19 cellular contexts compared by ENCODE assay signal in genomic region chr6:19369770-19370169, GRCh38.
DNase-seq lines count a peak whose midpoint lies in the region; TF ChIP-seq lines count a peak whose summit lies in the region.
"Had no signal": no experiment of that assay in that cellular context is flagged by ENCODE, and none has a peak within 500 bp of the region (broad histone marks: within the 10 kb centered on the region; RNA-seq: fewer than 3 reads in every experiment).

No MANE protein-coding gene starts in this region.

- H3K4me3 ChIP-seq in brain microvascular endothelial cell (ENCODE audit: low read depth, low read length) (no peak overlapping the region), testis (no peak overlapping the region), stomach (no peak overlapping the region)
- H3K4me3 ChIP-seq: GM12878, Peyer's patch had no signal

- H3K27ac ChIP-seq in brain microvascular endothelial cell (no peak overlapping the region), testis (no peak overlapping the region), stomach (no peak overlapping the region)
- H3K27ac ChIP-seq: Peyer's patch had no signal

- H3K36me3 Mint-ChIP-seq in osteocyte (ENCODE audit: unreplicated experiment): no peaks in the 10 kb centered on the region
- H3K36me3 Mint-ChIP-seq in activated naive CD4-positive, alpha-beta T cell treated with anti-CD3 and anti-CD28 coated beads, Interleukin-2, amount 10 ng/mL, durations not matched to agents 7 days and 5 days: no peaks in the 10 kb centered on the region

- CTCF ChIA-PET in activated naive CD4-positive, alpha-beta T cell treated with anti-CD3 and anti-CD28 coated beads, Interleukin-2, amount 10 ng/mL, durations not matched to agents 7 days and 5 days (lab: Charles Lee): no interaction called here

- intact Hi-C loops in testis (cut with DNase I; ENCODE audit: low total_unique reads): no loop called here
- intact Hi-C loops in stomach (cut with DNase I; ENCODE audit: low total_unique reads): no loop called here

- in situ Hi-C loops in brain microvascular endothelial cell (cut with HindIII; ENCODE audit: low pct_ligation_motif_present, low sequenced_read_pairs): no loop called here

- peak; percentile 44 for DNase-seq in NCI-H69 (lab: John Stamatoyannopoulos, UW)
- peak; percentile 2 for DNase-seq in brain microvascular endothelial cell
- DNase-seq in iris pigment epithelial cell (ENCODE audit: low read depth): peak; percentile 39
- DNase-seq in osteocyte (ENCODE audit: extremely low spot score, unreplicated experiment): no peak
- DNase-seq in activated naive CD4-positive, alpha-beta T cell treated with Interleukin-2 at 50 U/mL for 16 hours: no peak
- no peak for DNase-seq in testis
- no peak for DNase-seq in stomach
- no peak for DNase-seq in activated naive CD4-positive, alpha-beta T cell treated with anti-CD3 and anti-CD28 coated beads, Interleukin-2, amount 10 ng/mL, durations not matched to agents 7 days and 5 days
- DNase-seq: CD4-positive, alpha-beta T cell; COR-L47; DMS79 treated with DMSO at 0.1 percent for 48 hours; KBM-7; NCI-H1092 treated with DMSO at 0.1 percent for 48 hours; NCI-H1436 treated with DMSO at 0.1 percent for 48 hours; NCI-H2029; NCI-H2171 treated with DMSO at 0.1 percent for 48 hours; NCI-H524 treated with DMSO at 0.1 percent for 48 hours; Peyer's patch had no signal

- no peaks in the 10 kb centered on the region for H3K4me1 ChIP-seq in testis
- no peaks in the 10 kb centered on the region for H3K4me1 ChIP-seq in stomach
- H3K4me1 ChIP-seq: Peyer's patch had no signal

- H3K36me3 ChIP-seq in brain microvascular endothelial cell (replicated peaks): no peaks in the 10 kb centered on the region
- no peaks in the 10 kb centered on the region for H3K36me3 ChIP-seq in testis (ENCODE audit: low read depth, missing control alignments)
- no peaks in the 10 kb centered on the region for H3K36me3 ChIP-seq in stomach
- H3K36me3 ChIP-seq: Peyer's patch had no signal

- no peak overlapping the region for H3K4me3 Mint-ChIP-seq in osteocyte (ENCODE audit: unreplicated experiment)
- no peak overlapping the region for H3K4me3 Mint-ChIP-seq in activated naive CD4-positive, alpha-beta T cell treated with anti-CD3 and anti-CD28 coated beads, Interleukin-2, amount 10 ng/mL, durations not matched to agents 7 days and 5 days
- H3K4me3 Mint-ChIP-seq: CD4-positive, alpha-beta T cell had no signal

- TF ChIP-seq POLR2A in testis (IDR thresholded peaks at IDR 0.05): no peak
- TF ChIP-seq POLR2A in stomach (IDR thresholded peaks at IDR 0.05): no peak

- peak overlapping the region; percentile 4 for H3K27ac Mint-ChIP-seq in osteocyte (ENCODE audit: unreplicated experiment)
- no peak overlapping the region for H3K27ac Mint-ChIP-seq in activated naive CD4-positive, alpha-beta T cell treated with anti-CD3 and anti-CD28 coated beads, Interleukin-2, amount 10 ng/mL, durations not matched to agents 7 days and 5 days
- H3K27ac Mint-ChIP-seq: CD4-positive, alpha-beta T cell had no signal

- no peaks in the 10 kb centered on the region for H3K9me3 ChIP-seq in testis
- H3K9me3 ChIP-seq in stomach: no peaks in the 10 kb centered on the region
- H3K9me3 ChIP-seq: Peyer's patch had no signal

- no peaks in the 10 kb centered on the region for H3K27me3 ChIP-seq in brain microvascular endothelial cell (replicated peaks)
- H3K27me3 ChIP-seq in testis: no peaks in the 10 kb centered on the region
- H3K27me3 ChIP-seq in stomach: no peaks in the 10 kb centered on the region
- H3K27me3 ChIP-seq: Peyer's patch had no signal

- peaks cover 3% of the 10 kb centered on the region for H3K9me3 Mint-ChIP-seq in osteocyte (ENCODE audit: unreplicated experiment)
- no peaks in the 10 kb centered on the region for H3K9me3 Mint-ChIP-seq in activated naive CD4-positive, alpha-beta T cell treated with anti-CD3 and anti-CD28 coated beads, Interleukin-2, amount 10 ng/mL, durations not matched to agents 7 days and 5 days

- no peaks in the 10 kb centered on the region for H3K27me3 Mint-ChIP-seq in osteocyte (ENCODE audit: unreplicated experiment)
- H3K27me3 Mint-ChIP-seq in activated naive CD4-positive, alpha-beta T cell treated with anti-CD3 and anti-CD28 coated beads, Interleukin-2, amount 10 ng/mL, durations not matched to agents 7 days and 5 days: no peaks in the 10 kb centered on the region
- H3K27me3 Mint-ChIP-seq: CD4-positive, alpha-beta T cell had no signal

- H3K4me1 Mint-ChIP-seq in osteocyte (ENCODE audit: unreplicated experiment): peaks cover 33% of the 10 kb centered on the region
- H3K4me1 Mint-ChIP-seq in activated naive CD4-positive, alpha-beta T cell treated with anti-CD3 and anti-CD28 coated beads, Interleukin-2, amount 10 ng/mL, durations not matched to agents 7 days and 5 days: no peaks in the 10 kb centered on the region

- TF ChIP-seq EP300 in stomach (IDR thresholded peaks at IDR 0.05): no peak

- TF ChIP-seq CTCF in brain microvascular endothelial cell (IDR thresholded peaks at IDR 0.05; ENCODE audit: low read depth, low read length, missing control alignments) (no peak), osteocyte (IDR thresholded peaks at IDR 0.05) (no peak), testis (IDR thresholded peaks at IDR 0.05) (no peak), stomach (IDR thresholded peaks at IDR 0.05) (no peak)

Comparison
In these comparisons a context has a peak if more than half of its experiments do, and no peak if none do; other contexts are left out.
1. DNase-seq: peak in NCI-H69 (single experiment), brain microvascular endothelial cell (single experiment) and iris pigment epithelial cell (single experiment); none in osteocyte (single experiment), activated naive CD4-positive, alpha-beta T cell treated with Interleukin-2 at 50 U/mL for 16 hours (single experiment), testis (single experiment), stomach (single experiment) and activated naive CD4-positive, alpha-beta T cell treated with anti-CD3 and anti-CD28 coated beads, Interleukin-2, amount 10 ng/mL, durations not matched to agents 7 days and 5 days (single experiment).